Comparison of ENCODE assay signal across 8 cellular contexts in the genomic region with DNA sequence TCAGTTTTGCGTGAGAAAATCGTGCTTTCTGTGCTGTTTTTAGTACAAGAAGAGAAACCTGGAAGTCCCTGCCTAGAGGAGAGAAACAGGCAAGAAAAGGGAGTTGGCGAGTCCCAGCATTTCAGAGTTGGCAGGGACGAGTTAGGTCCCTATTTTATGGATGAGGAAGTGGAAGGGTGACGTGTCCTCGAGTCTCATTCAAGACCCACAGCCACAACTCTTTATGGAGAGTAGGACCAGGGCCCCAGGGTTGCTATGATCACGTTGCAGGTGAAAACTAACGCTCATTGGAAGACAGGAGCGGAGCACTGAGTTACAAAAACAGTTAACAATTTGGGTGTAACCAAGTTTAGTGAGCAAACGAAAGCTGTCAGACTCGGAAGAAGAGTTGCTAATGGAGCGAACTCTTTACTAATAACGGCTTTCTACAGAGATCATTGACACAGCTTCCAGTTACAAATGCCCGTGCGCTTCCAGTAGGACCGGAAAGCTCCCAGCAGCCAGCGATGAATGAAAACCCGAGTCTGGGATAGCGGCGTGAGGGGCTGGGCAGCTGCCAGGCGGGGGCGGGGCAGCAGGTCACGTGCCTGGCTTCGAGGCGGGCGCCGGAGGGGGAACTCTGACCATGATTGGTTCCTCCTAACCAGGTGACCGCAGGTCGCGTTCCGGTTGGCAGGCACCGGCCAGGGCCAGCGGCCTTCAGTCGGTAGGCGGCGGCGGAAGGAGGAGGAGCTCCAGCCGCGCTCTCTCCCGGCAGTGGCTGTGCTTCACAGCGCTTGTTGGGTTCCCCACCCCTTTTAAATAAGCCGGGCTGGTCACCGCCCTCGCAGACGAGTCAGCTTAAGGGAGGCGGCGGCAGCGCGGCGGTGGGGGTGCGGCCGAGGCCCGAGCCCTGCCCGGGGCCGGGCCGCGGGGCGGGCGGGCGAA. TPM values are rescaled to one million over a fixed set of nuclear protein-coding genes. Genes with fewer than 3 reads are reported as not detected.
A peak's percentile ranks its signal among the peaks of the same experiment; 100 is the strongest.
DNase-seq lines count a peak whose midpoint lies in the region; ATAC-seq and TF ChIP-seq lines count a peak whose summit lies in the region.

TSS of gene CCNYL1 (plus strand) at position 827 of the 927 bp plus-strand sequence. CDS start 257 bp downstream, outside the sequence.

- in situ Hi-C loops in IMR-90 (cut with MboI; ENCODE audit: low sequenced_read_pairs) = loop anchor here (25.0 kb wide), 1 partner anchor 549 kb away; the partner anchor contains the start of gene KLF7

- H2AK5ac ChIP-seq in IMR-90 (ENCODE audit: low read depth, low read length) = peak within 1 kb of the TSS; percentile 33

- peak within 1 kb of the TSS; percentile 99 for H3K4me2 ChIP-seq in IMR-90 (ENCODE audit: low read depth, low read length)

- 2% methylated on average over 38 of the region's 60 CpGs; no CpG with 5 or more reads in 1 of the 2 experiments for WGBS in IMR-90 (ENCODE audit: extremely low coverage in 2 of 2, insufficient read length in 1 of 2), 2 experiments

- peak; percentile 90 for TF ChIP-seq POLR2A in IMR-90 (IDR thresholded peaks at IDR 0.05; ENCODE audit: low read depth, low read length)

- no peaks in the 10 kb centered on the region for H3K9me3 ChIP-seq in IMR-90 (ENCODE audit: control insufficient read depth, insufficient read depth, low read length)

- no peaks in the 10 kb centered on the region; the same call in 1 of the 2 replicates for H4K20me1 ChIP-seq in IMR-90 (ENCODE audit: insufficient read depth, low read length)

- no peaks in the 10 kb centered on the region for H3K36me3 ChIP-seq in IMR-90 (ENCODE audit: control insufficient read depth, insufficient read depth, low read length)

- H3K9me1 ChIP-seq in IMR-90 (ENCODE audit: insufficient read depth, low read length) = no peaks in the 10 kb centered on the region; the same call in 1 of the 2 replicates

- CTCF ChIA-PET in IMR-90 (lab: Yijun Ruan, JAX) = interaction anchor here (0.6 to 1.0 kb wide), 5 partner anchors 17 to 330 kb away, joined by 3 to 4 read pairs (median 3); no protein-coding TSS in a partner anchor

- intact Hi-C loops in IMR-90 (cut with micrococcal nuclease) = loop anchor here (2.0 to 5.0 kb wide), 4 partner anchors 34 to 219 kb away; partner anchors contain the start of gene METTL21A

- no peak within 1 kb of the TSS for H2BK15ac ChIP-seq in IMR-90 (ENCODE audit: low read depth, low read length)

- H3K79me1 ChIP-seq in IMR-90 (ENCODE audit: low read depth in 1 of 2, low read length in 2 of 2) = peaks cover 7 to 28% of the 10 kb centered on the region in 2 experiments; a peak in 3 of 4 replicates

- H3K27ac ChIP-seq in IMR-90 (ENCODE audit: insufficient read depth, low read length) = peak within 1 kb of the TSS; percentile 75

- peak within 1 kb of the TSS; percentile 72 for H3K9ac ChIP-seq in IMR-90 (ENCODE audit: low read depth, low read length)

- H3K4me1 ChIP-seq in IMR-90 (ENCODE audit: control insufficient read depth, insufficient read depth, low read length) = no peaks in the 10 kb centered on the region

- peak within 1 kb of the TSS; percentile 79 for H2AK9ac ChIP-seq in IMR-90 (replicated peaks; ENCODE audit: low read depth, low read length, poor library complexity)

- no TSS peak for BruUV-seq in IMR-90 (replicated peaks; lab: Mats Ljungman, UMichigan)

- H2BK20ac ChIP-seq in IMR-90 (ENCODE audit: low read depth, low read length) = no peak within 1 kb of the TSS

- peak within 1 kb of the TSS; percentile 85 for H3K4ac ChIP-seq in IMR-90 (ENCODE audit: low read depth, low read length)

- POLR2A ChIA-PET in IMR-90 (lab: Charles Lee; ENCODE audit: unreplicated experiment) = interaction anchor here (0.6 kb wide), 1 partner anchor 10 kb away, joined by 3 read pairs; no protein-coding TSS in a partner anchor

- H3K27me3 ChIP-seq in IMR-90 (ENCODE audit: control insufficient read depth, insufficient read depth, low read length) = no peaks in the 10 kb centered on the region

- DNase-seq in DMS 273 (lab: John Stamatoyannopoulos, UW; ENCODE audit: unreplicated experiment) (peak; percentile 99), IMR-90 (peak; percentile 99), OCI-M1 (lab: John Stamatoyannopoulos, UW) (peak; percentile 99), epithelial cell of proximal tubule (ENCODE audit: low read depth) (peak; percentile 78), mucosa of gallbladder (ENCODE audit: low spot score) (peak; percentile 99)
- DNase-seq in activated T-cell treated with anti-CD3 and anti-CD28 coated beads, Interleukin-2, amount 50 U/mL, for 1 hour = peak; percentile 95
- DNase-seq in stimulated activated CD8-positive, alpha-beta memory T cell treated with anti-CD3 and anti-CD28 coated beads, Interleukin-4, amount 100 ng/mL, for 4 hours (ENCODE audit: low read depth in 2 of 2, low spot score in 1 of 2) = peak; percentile 92 to 96

- H3K4me3 ChIP-seq in IMR-90 (ENCODE audit: insufficient read depth, low read depth, low read length) (peak within 1 kb of the TSS; percentile 87), epithelial cell of proximal tubule (ENCODE audit: low read depth, low read length) (peak within 1 kb of the TSS; percentile 93)

- H4K91ac ChIP-seq in IMR-90 (ENCODE audit: insufficient read depth, low read depth, low read length) = peak within 1 kb of the TSS; percentile 30

- peak within 1 kb of the TSS; percentile 67 for H2BK5ac ChIP-seq in IMR-90 (ENCODE audit: low read depth, low read length, poor library complexity, severe bottlenecking)

- ATAC-seq in GM21528 (IDR thresholded peaks at IDR 0.05; ENCODE audit: low FRiP score, unreplicated experiment) (peak; percentile 98), IMR-90 (ENCODE audit: low read depth) (peak; percentile 98)

- H3K56ac ChIP-seq in IMR-90 (ENCODE audit: extremely low read depth, insufficient read depth, low read length) = peak within 1 kb of the TSS; percentile 89

- H4K5ac ChIP-seq in IMR-90 (ENCODE audit: low read depth, low read length) = peak within 1 kb of the TSS; percentile 18; the same call in 1 of the 2 replicates

- dilution Hi-C loops in IMR-90 (cut with HindIII; ENCODE audit: low sequenced_read_pairs, unreplicated experiment) = no loop called here

- H3K23ac ChIP-seq in IMR-90 (ENCODE audit: low read depth, low read length) = peak within 1 kb of the TSS; percentile 76

- peak within 1 kb of the TSS; percentile 24 to 70; a peak in 3 of 4 replicates for H4K8ac ChIP-seq in IMR-90 (ENCODE audit: low read depth in 2 of 2, low read length in 2 of 2)

- peak within 1 kb of the TSS; percentile 53 for H2BK120ac ChIP-seq in IMR-90 (ENCODE audit: low read depth, low read length)

- peak within 1 kb of the TSS; percentile 10; the same call in 1 of the 2 replicates for H3K18ac ChIP-seq in IMR-90 (ENCODE audit: low read depth, low read length)

- TF ChIP-seq RAD21 in IMR-90 (IDR thresholded peaks at IDR 0.05; ENCODE audit: low read length) = no peak

- peak within 1 kb of the TSS; percentile 93 for H2AFZ ChIP-seq in IMR-90 (replicated peaks; ENCODE audit: low read length, poor library complexity)

- peak within 1 kb of the TSS; percentile 74 for H3K14ac ChIP-seq in IMR-90 (replicated peaks; ENCODE audit: low read depth, low read length)

- TF ChIP-seq CTCF in IMR-90 (conservative IDR thresholded peaks at IDR 0.05; ENCODE audit: low read depth, low read length) (0 out of 2 replicates have a peak, but pooled peaks have one; percentile 10), epithelial cell of proximal tubule (conservative IDR thresholded peaks at IDR 0.05; ENCODE audit: low read depth, low read length) (no peak)

TF ChIP-seq in IMR-90, 13 proteins besides CTCF, POLR2A, EP300 and RAD21:
- TF ChIP-seq MXI1 (IDR thresholded peaks at IDR 0.05; ENCODE audit: borderline replicate concordance, low read depth, low read length) (peak; percentile 55; the same call in 1 of the 2 replicates), USF2 (IDR thresholded peaks at IDR 0.05; ENCODE audit: low read depth, low read length) (peak; percentile 99), NFE2L2 (IDR thresholded peaks at IDR 0.05; ENCODE audit: low read depth, low read length) (no peak), BHLHE40 (IDR thresholded peaks at IDR 0.05; ENCODE audit: low read depth, low read length) (peak; percentile 92), FOS (IDR thresholded peaks at IDR 0.05; ENCODE audit: low read depth, low read length) (peak; percentile 30; the same call in 1 of the 2 replicates), MAZ (IDR thresholded peaks at IDR 0.05; ENCODE audit: borderline replicate concordance, low read depth, low read length) (peak; percentile 61; the same call in 1 of the 2 replicates)

RNA-seq across cellular contexts. Expression of gene CCNYL1, which starts in this region (rescaled TPM):
- total RNA-seq in IMR-90 (2012; rRNA removed) (5.4 and 6.7 TPM in 2 replicates), epithelial cell of proximal tubule (9.3 and 20.5 TPM in 2 replicates), mucosa of gallbladder (9.7 TPM)
- polyA plus RNA-seq in IMR-90 (2012; rRNA removed) = 5.7 and 7.3 TPM in 2 replicates
- 2.9 and 3.5 TPM in 2 replicates for polyA plus RNA-seq in IMR-90 (2012; cell fraction: cytosol; rRNA removed)
- 3.3 and 13.0 TPM in 2 replicates for polyA plus RNA-seq in IMR-90 (2012; cell fraction: nucleus; rRNA removed; ENCODE audit: low replicate concordance)

Comparison
In these comparisons a context has a peak if more than half of its experiments do, and no peak if none do; other contexts are left out.
1. Peak in every context shown above with its lines: DNase-seq, ATAC-seq, H3K4me3 ChIP-seq and H3K27ac ChIP-seq.